ENCODE assay signal across 8 cellular contexts in genomic region chr1:204407314-204407971, GRCh38. TPM values are rescaled to one million over a fixed set of nuclear protein-coding genes. Genes with fewer than 3 reads are reported as not detected.
DNase-seq lines count a peak whose midpoint lies in the region; ATAC-seq and TF ChIP-seq lines count a peak whose summit lies in the region.

No MANE protein-coding gene starts in this region.

- peaks cover 71% of the 10 kb centered on the region for H3K36me3 Mint-ChIP-seq in activated CD8-positive, alpha-beta T cell treated with anti-CD3 and anti-CD28 coated beads for 36 hours (ENCODE audit: low read depth)
- peaks cover 19% of the 10 kb centered on the region for H3K36me3 Mint-ChIP-seq in stimulated activated memory B cell treated with anti-CD40 and anti-IgM and Interleukin-4, amounts not matched to agents 10 μg/mL and 1 μg/mL and 100 μg/mL, for 72 hours

- H3K27me3 Mint-ChIP-seq in activated CD8-positive, alpha-beta T cell treated with anti-CD3 and anti-CD28 coated beads for 36 hours = no peaks in the 10 kb centered on the region
- no peaks in the 10 kb centered on the region for H3K27me3 Mint-ChIP-seq in stimulated activated memory B cell treated with anti-CD40 and anti-IgM and Interleukin-4, amounts not matched to agents 10 μg/mL and 1 μg/mL and 100 μg/mL, for 72 hours

- H3K27ac Mint-ChIP-seq in activated CD8-positive, alpha-beta T cell treated with anti-CD3 and anti-CD28 coated beads for 36 hours = peak overlapping the region; percentile 100
- H3K27ac Mint-ChIP-seq in stimulated activated memory B cell treated with anti-CD40 and anti-IgM and Interleukin-4, amounts not matched to agents 10 μg/mL and 1 μg/mL and 100 μg/mL, for 72 hours = peak overlapping the region; percentile 24

- no peak for ATAC-seq in activated CD8-positive, alpha-beta T cell treated with anti-CD3 and anti-CD28 coated beads for 36 hours
- no peak for ATAC-seq in stimulated activated memory B cell treated with anti-CD40 and anti-IgM and Interleukin-4, amounts not matched to agents 10 μg/mL and 1 μg/mL and 100 μg/mL, for 72 hours
- ATAC-seq in GM21723 (IDR thresholded peaks at IDR 0.05; ENCODE audit: unreplicated experiment) = no peak

- intact Hi-C loops in activated CD8-positive, alpha-beta T cell treated with anti-CD3 and anti-CD28 coated beads for 36 hours (cut with micrococcal nuclease) = no loop called here

- CTCF ChIA-PET in activated CD8-positive, alpha-beta T cell treated with anti-CD3 and anti-CD28 coated beads for 36 hours (lab: Charles Lee) = interaction anchor here (1.0 to 4.9 kb wide), 6 partner anchors 9 to 245 kb away, joined by 3 to 99 read pairs (median 6); no protein-coding TSS in a partner anchor

- peaks cover 16% of the 10 kb centered on the region for H3K36me3 ChIP-seq in iPS-15b (ENCODE audit: control insufficient read depth, insufficient read depth, low read length)

- H3K4me1 ChIP-seq in iPS-15b (ENCODE audit: control insufficient read depth, insufficient read depth, low read length) = no peaks in the 10 kb centered on the region

- H3K4me3 Mint-ChIP-seq in activated CD8-positive, alpha-beta T cell treated with anti-CD3 and anti-CD28 coated beads for 36 hours = peak overlapping the region; percentile 99
- H3K4me3 Mint-ChIP-seq in stimulated activated memory B cell treated with anti-CD40 and anti-IgM and Interleukin-4, amounts not matched to agents 10 μg/mL and 1 μg/mL and 100 μg/mL, for 72 hours = peak overlapping the region; percentile 100

- H3K9me3 Mint-ChIP-seq in activated CD8-positive, alpha-beta T cell treated with anti-CD3 and anti-CD28 coated beads for 36 hours = no peaks in the 10 kb centered on the region
- H3K9me3 Mint-ChIP-seq in stimulated activated memory B cell treated with anti-CD40 and anti-IgM and Interleukin-4, amounts not matched to agents 10 μg/mL and 1 μg/mL and 100 μg/mL, for 72 hours = no peaks in the 10 kb centered on the region

- POLR2A ChIA-PET in activated CD8-positive, alpha-beta T cell treated with anti-CD3 and anti-CD28 coated beads for 36 hours (lab: Charles Lee) = interaction anchor here (0.6 to 4.7 kb wide), 8 partner anchors 8 to 552 kb away, joined by 3 to 27 read pairs (median 4); partner anchors contain the start of genes MDM4 and PIK3C2B

- no peaks in the 10 kb centered on the region for H3K9me3 ChIP-seq in iPS-15b (ENCODE audit: control insufficient read depth, insufficient read depth, low read length)

- TF ChIP-seq CTCF in activated CD8-positive, alpha-beta T cell treated with anti-CD3 and anti-CD28 coated beads for 36 hours (IDR thresholded peaks at IDR 0.05) = no peak

- peak overlapping the region; percentile 100 for H3K4me3 ChIP-seq in iPS-15b (ENCODE audit: low read depth, low read length)

- peak; percentile 32 for DNase-seq in HT-29 (ENCODE audit: low spot score)
- DNase-seq in activated CD8-positive, alpha-beta T cell treated with anti-CD3 and anti-CD28 coated beads for 36 hours = peak; percentile 28
- DNase-seq in dermis blood vessel endothelial cell = no peak
- no peak for DNase-seq in NCI-H1105 treated with DMSO at 0.1 percent for 48 hours (lab: John Stamatoyannopoulos, UW)
- DNase-seq in activated CD4-positive, alpha-beta T cell treated with anti-CD3 and anti-CD28 coated beads for 4 hours = no peak

- no peaks in the 10 kb centered on the region for H3K27me3 ChIP-seq in iPS-15b (ENCODE audit: control insufficient read depth, insufficient read depth, low read length)

- peaks cover 27% of the 10 kb centered on the region for H3K4me1 Mint-ChIP-seq in activated CD8-positive, alpha-beta T cell treated with anti-CD3 and anti-CD28 coated beads for 36 hours (ENCODE audit: low read depth)
- peaks cover 29% of the 10 kb centered on the region for H3K4me1 Mint-ChIP-seq in stimulated activated memory B cell treated with anti-CD40 and anti-IgM and Interleukin-4, amounts not matched to agents 10 μg/mL and 1 μg/mL and 100 μg/mL, for 72 hours

- no peak overlapping the region for H3K9ac ChIP-seq in iPS-15b (ENCODE audit: low read depth, low read length)

RNA-seq across cellular contexts. Expression of gene PPP1R15B, which starts 4.2 kb away (rescaled TPM):
- total RNA-seq in HT-29 (2014; rRNA removed; shearing (Covaris generic)) = 32.6 and 40.7 TPM in 2 replicates
- total RNA-seq in activated CD8-positive, alpha-beta T cell treated with anti-CD3 and anti-CD28 coated beads for 36 hours = 10 to 100 TPM; 63.8 to 64.6 TPM
- total RNA-seq in dermis blood vessel endothelial cell = 28.2 and 37.0 TPM in 2 replicates

RNA-seq across cellular contexts. Expression of gene PLEKHA6, which starts 47.7 kb away (rescaled TPM):
- 76.7 and 88.6 TPM in 2 replicates for total RNA-seq in HT-29 (2014; rRNA removed; shearing (Covaris generic))
- total RNA-seq in activated CD8-positive, alpha-beta T cell treated with anti-CD3 and anti-CD28 coated beads for 36 hours = 1 to 10 TPM; 3.0 to 3.7 TPM
- total RNA-seq in dermis blood vessel endothelial cell = 0.51 and 3.5 TPM in 2 replicates

Comparison
In these comparisons a context has a peak if more than half of its experiments do, and no peak if none do; other contexts are left out.
1. DNase-seq: peak in HT-29 (single experiment) and activated CD8-positive, alpha-beta T cell treated with anti-CD3 and anti-CD28 coated beads for 36 hours (single experiment); none in dermis blood vessel endothelial cell (single experiment), NCI-H1105 treated with DMSO at 0.1 percent for 48 hours (single experiment) and activated CD4-positive, alpha-beta T cell treated with anti-CD3 and anti-CD28 coated beads for 4 hours (0 of 2).
2. RNA of gene PLEKHA6, which starts 47.7 kb away (total RNA-seq): 76.7 to 88.6 TPM in HT-29; 3.0 to 3.7 TPM in activated CD8-positive, alpha-beta T cell treated with anti-CD3 and anti-CD28 coated beads for 36 hours and 0.51 to 3.5 TPM in dermis blood vessel endothelial cell; every median in the first group is over 10 times any median in the second.